ENCODE assay signal across 1 cellular context in the genomic region with DNA sequence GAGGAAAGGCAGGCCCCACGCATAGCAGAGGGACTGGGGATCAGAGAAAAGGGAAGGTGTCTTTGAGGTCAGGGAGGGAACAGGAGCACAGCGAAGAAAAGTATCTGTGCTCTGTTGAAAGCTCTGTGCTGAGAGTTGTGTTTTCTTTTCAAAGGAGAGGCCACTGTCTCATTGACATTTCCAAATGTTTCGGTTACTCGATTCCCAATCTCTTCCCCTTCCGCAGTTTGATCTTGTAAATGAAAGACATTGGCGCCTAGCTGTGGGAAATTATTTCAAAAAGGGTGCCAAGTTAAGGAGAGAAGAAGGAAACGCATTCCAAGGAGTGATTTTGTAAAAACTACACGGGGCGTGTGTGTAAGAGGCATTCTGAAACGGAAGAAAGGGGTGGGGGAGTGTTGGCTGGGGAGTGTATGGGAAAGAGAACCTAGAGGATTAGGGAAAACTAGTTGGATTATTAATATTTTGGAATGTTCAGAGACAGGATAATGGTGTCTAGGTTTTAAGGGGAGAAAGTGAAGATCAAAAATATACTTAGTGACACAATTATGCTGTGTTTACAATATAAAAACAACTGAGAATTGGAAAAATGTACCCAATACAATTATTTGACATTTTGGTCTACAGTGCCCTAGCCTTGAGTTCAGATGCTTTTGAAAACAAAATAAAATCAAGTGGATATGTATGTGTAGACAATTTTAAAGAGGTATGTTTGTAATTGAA.
TF ChIP-seq lines count a peak whose summit lies in the region.

No MANE protein-coding gene starts in this region.

TF ChIP-seq in GM12878, 131 proteins besides CTCF, POLR2A, EP300 and RAD21:
- TF ChIP-seq, protein P1, sequence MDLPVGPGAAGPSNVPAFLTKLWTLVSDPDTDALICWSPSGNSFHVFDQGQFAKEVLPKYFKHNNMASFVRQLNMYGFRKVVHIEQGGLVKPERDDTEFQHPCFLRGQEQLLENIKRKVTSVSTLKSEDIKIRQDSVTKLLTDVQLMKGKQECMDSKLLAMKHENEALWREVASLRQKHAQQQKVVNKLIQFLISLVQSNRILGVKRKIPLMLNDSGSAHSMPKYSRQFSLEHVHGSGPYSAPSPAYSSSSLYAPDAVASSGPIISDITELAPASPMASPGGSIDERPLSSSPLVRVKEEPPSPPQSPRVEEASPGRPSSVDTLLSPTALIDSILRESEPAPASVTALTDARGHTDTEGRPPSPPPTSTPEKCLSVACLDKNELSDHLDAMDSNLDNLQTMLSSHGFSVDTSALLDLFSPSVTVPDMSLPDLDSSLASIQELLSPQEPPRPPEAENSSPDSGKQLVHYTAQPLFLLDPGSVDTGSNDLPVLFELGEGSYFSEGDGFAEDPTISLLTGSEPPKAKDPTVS (IDR thresholded peaks at IDR 0.05; ENCODE audit: low read depth, low read length): no peak
- peak in 1 of 2 experiments; percentile 31; a peak in 1 of 4 replicates for TF ChIP-seq IKZF2 (IDR thresholded peaks at IDR 0.05)
- TF ChIP-seq, protein P2, sequence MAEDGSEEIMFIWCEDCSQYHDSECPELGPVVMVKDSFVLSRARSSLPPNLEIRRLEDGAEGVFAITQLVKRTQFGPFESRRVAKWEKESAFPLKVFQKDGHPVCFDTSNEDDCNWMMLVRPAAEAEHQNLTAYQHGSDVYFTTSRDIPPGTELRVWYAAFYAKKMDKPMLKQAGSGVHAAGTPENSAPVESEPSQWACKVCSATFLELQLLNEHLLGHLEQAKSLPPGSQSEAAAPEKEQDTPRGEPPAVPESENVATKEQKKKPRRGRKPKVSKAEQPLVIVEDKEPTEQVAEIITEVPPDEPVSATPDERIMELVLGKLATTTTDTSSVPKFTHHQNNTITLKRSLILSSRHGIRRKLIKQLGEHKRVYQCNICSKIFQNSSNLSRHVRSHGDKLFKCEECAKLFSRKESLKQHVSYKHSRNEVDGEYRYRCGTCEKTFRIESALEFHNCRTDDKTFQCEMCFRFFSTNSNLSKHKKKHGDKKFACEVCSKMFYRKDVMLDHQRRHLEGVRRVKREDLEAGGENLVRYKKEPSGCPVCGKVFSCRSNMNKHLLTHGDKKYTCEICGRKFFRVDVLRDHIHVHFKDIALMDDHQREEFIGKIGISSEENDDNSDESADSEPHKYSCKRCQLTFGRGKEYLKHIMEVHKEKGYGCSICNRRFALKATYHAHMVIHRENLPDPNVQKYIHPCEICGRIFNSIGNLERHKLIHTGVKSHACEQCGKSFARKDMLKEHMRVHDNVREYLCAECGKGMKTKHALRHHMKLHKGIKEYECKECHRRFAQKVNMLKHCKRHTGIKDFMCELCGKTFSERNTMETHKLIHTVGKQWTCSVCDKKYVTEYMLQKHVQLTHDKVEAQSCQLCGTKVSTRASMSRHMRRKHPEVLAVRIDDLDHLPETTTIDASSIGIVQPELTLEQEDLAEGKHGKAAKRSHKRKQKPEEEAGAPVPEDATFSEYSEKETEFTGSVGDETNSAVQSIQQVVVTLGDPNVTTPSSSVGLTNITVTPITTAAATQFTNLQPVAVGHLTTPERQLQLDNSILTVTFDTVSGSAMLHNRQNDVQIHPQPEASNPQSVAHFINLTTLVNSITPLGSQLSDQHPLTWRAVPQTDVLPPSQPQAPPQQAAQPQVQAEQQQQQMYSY (CRISPR knock-in tag; IDR thresholded peaks at IDR 0.05): peak; percentile 18; the same call in 1 of the 2 replicates
TF ChIP-seq in GM12878: peak in this region for 2.
